ENCODE assay signal across 1 cellular context in the genomic region with DNA sequence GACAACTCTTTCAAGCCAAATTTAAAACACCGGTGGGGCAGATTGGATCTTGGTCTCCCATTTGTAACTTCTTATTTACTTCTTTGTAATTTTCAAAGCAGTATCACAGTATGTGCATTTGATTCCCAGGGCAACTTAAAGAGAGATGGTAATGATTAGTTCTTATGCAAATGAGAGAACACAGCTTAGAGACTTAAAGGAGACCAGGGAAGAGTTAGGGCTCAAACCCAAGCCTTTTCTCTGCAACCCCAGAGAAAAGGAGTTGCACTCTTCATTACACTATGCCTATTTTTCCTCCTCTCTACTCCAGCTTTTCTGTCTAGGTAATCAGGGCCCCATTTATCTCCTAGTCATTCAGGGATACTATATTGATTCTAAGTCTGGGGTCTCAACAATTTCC.
TF ChIP-seq lines count a peak whose summit lies in the region.

No MANE protein-coding gene starts in this region.

TF ChIP-seq in H1, 55 proteins besides CTCF, POLR2A, EP300 and RAD21:
- TF ChIP-seq, protein P1, sequence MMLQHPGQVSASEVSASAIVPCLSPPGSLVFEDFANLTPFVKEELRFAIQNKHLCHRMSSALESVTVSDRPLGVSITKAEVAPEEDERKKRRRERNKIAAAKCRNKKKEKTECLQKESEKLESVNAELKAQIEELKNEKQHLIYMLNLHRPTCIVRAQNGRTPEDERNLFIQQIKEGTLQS (IDR thresholded peaks at IDR 0.05; ENCODE audit: insufficient read depth, low read depth, low read length) = no peak
- TF ChIP-seq CBX5 (IDR thresholded peaks at IDR 0.05; ENCODE audit: low read depth, low read length) = no peak
- no peak for TF ChIP-seq EZH2 (IDR thresholded peaks at IDR 0.05; ENCODE audit: low read depth, low read length, severe bottlenecking)
- no peak for TF ChIP-seq BACH1 (IDR thresholded peaks at IDR 0.05; ENCODE audit: low read length)
- no peak for TF ChIP-seq TBP (IDR thresholded peaks at IDR 0.05; ENCODE audit: low read depth, low read length)
- no peak for TF ChIP-seq PHF8 (conservative IDR thresholded peaks at IDR 0.05; ENCODE audit: low read depth, low read length)
- no peak for TF ChIP-seq SIN3A (conservative IDR thresholded peaks at IDR 0.05 in 1 of 2, IDR thresholded peaks at IDR 0.05 in 1 of 2; ENCODE audit: low read depth in 1 of 2, low read length in 2 of 2)
- TF ChIP-seq MAFK (IDR thresholded peaks at IDR 0.05; ENCODE audit: low read depth, low read length) = no peak
- TF ChIP-seq RNF2 (IDR thresholded peaks at IDR 0.05; ENCODE audit: borderline replicate concordance, low read depth, low read length, missing control alignments, poor library complexity, severe bottlenecking) = no peak
- no peak for TF ChIP-seq CHD1 (IDR thresholded peaks at IDR 0.05; ENCODE audit: low read depth, low read length)
- TF ChIP-seq SP1 (IDR thresholded peaks at IDR 0.05; ENCODE audit: low read depth, low read length) = no peak
- TF ChIP-seq TEAD4 (IDR thresholded peaks at IDR 0.05; ENCODE audit: low read depth, low read length) = no peak
- TF ChIP-seq SUZ12 (IDR thresholded peaks at IDR 0.05; ENCODE audit: low read length) = no peak
